In genomic region chr6:41427642-41428401, GRCh38 we compare ENCODE assay signal across 8 cellular contexts.
DNase-seq lines count a peak whose midpoint lies in the region; ATAC-seq and TF ChIP-seq lines count a peak whose summit lies in the region.

No MANE protein-coding gene starts in this region.

- TF ChIP-seq RAD21 in liver (IDR thresholded peaks at IDR 0.05): no peak

- no peaks in the 10 kb centered on the region for H3K9me3 ChIP-seq in liver (ENCODE audit: control insufficient read depth in 4 of 4, low read length in 3 of 4)

- peak; percentile 31 for TF ChIP-seq CTCF in liver (IDR thresholded peaks at IDR 0.05; ENCODE audit: low read depth, low read length, missing input control)

- H3K27me3 Mint-ChIP-seq in central memory CD8-positive, alpha-beta T cell: peaks cover 45% of the 10 kb centered on the region
- peaks cover 0 to 3% of the 10 kb centered on the region in 2 donors for H3K27me3 Mint-ChIP-seq in stimulated activated naive B cell treated with anti-CD40 and anti-IgM and Interleukin-4, amounts not matched to agents 10 μg/mL and 1 μg/mL and 100 μg/mL, for 72 hours

- H3K27ac Mint-ChIP-seq in central memory CD8-positive, alpha-beta T cell (ENCODE audit: low read depth): no peak overlapping the region
- peak overlapping the region; percentile 33 for H3K27ac Mint-ChIP-seq in stimulated activated naive B cell treated with anti-CD40 and anti-IgM and Interleukin-4, amounts not matched to agents 10 μg/mL and 1 μg/mL and 100 μg/mL, for 72 hours

- H3K4me3 ChIP-seq in liver (ENCODE audit: low read depth in 1 of 3, low read length in 3 of 3): peak overlapping the region in 2 of 3 donors; percentile 24 to 58

- no peaks in the 10 kb centered on the region for H3K36me3 ChIP-seq in liver (ENCODE audit: control insufficient read depth in 4 of 4, insufficient read depth in 3 of 4, low read depth in 1 of 4, low read length in 3 of 4)

- H3K9me3 Mint-ChIP-seq in central memory CD8-positive, alpha-beta T cell: no peaks in the 10 kb centered on the region
- no peaks in the 10 kb centered on the region for H3K9me3 Mint-ChIP-seq in stimulated activated naive B cell treated with anti-CD40 and anti-IgM and Interleukin-4, amounts not matched to agents 10 μg/mL and 1 μg/mL and 100 μg/mL, for 72 hours

- peak; percentile 27 to 48 for DNase-seq in NOMO-1 (lab: John Stamatoyannopoulos, UW; ENCODE audit: unreplicated experiment in 2 of 2)
- DNase-seq in NOMO-1 treated with dmso at 0.1 percent for 144 hours (lab: John Stamatoyannopoulos, UW; ENCODE audit: unreplicated experiment): no peak
- peak; percentile 42 for DNase-seq in NCI-H748 treated with DMSO at 0.1 percent for 48 hours (lab: John Stamatoyannopoulos, UW)
- no peak for DNase-seq in central memory CD8-positive, alpha-beta T cell (ENCODE audit: low spot score in 2 of 2)
- DNase-seq in stimulated activated naive B cell treated with anti-CD40 and anti-IgM and Interleukin-4, amounts not matched to agents 10 μg/mL and 1 μg/mL and 100 μg/mL, for 72 hours: peak; percentile 43
- DNase-seq in SW 1271 (lab: John Stamatoyannopoulos, UW): no peak

- H3K4me3 Mint-ChIP-seq in central memory CD8-positive, alpha-beta T cell: no peak overlapping the region
- peak overlapping the region; percentile 71 to 75 for H3K4me3 Mint-ChIP-seq in stimulated activated naive B cell treated with anti-CD40 and anti-IgM and Interleukin-4, amounts not matched to agents 10 μg/mL and 1 μg/mL and 100 μg/mL, for 72 hours

- H3K9ac ChIP-seq in liver (ENCODE audit: low read depth in 1 of 2, low read length in 2 of 2): peak overlapping the region in 1 of 2 donors; percentile 58

- peaks cover 18% of the 10 kb centered on the region for H3K4me1 Mint-ChIP-seq in central memory CD8-positive, alpha-beta T cell
- H3K4me1 Mint-ChIP-seq in stimulated activated naive B cell treated with anti-CD40 and anti-IgM and Interleukin-4, amounts not matched to agents 10 μg/mL and 1 μg/mL and 100 μg/mL, for 72 hours: peaks cover 18 to 19% of the 10 kb centered on the region in 2 donors

- WGBS in liver: 1% methylated on average over 78 of the region's 78 CpGs

- H3K4me1 ChIP-seq in liver (ENCODE audit: control insufficient read depth in 4 of 4, insufficient read depth in 4 of 4, low read length in 3 of 4): peaks cover 4 to 16% (median 5%) of the 10 kb centered on the region in 4 donors

- H3K36me3 Mint-ChIP-seq in central memory CD8-positive, alpha-beta T cell (ENCODE audit: insufficient read depth): no peaks in the 10 kb centered on the region
- no peaks in the 10 kb centered on the region for H3K36me3 Mint-ChIP-seq in stimulated activated naive B cell treated with anti-CD40 and anti-IgM and Interleukin-4, amounts not matched to agents 10 μg/mL and 1 μg/mL and 100 μg/mL, for 72 hours

- peak overlapping the region in 1 of 2 donors; percentile 11 for H3K27ac ChIP-seq in liver (ENCODE audit: low read depth in 1 of 2, low read length in 2 of 2)

- H3K27me3 ChIP-seq in liver (ENCODE audit: control insufficient read depth in 4 of 4, insufficient read depth in 4 of 4, low read length in 3 of 4): no peaks in the 10 kb centered on the region

- peak; percentile 28 for ATAC-seq in central memory CD8-positive, alpha-beta T cell (replicated peaks; ENCODE audit: extremely low read depth, poor library complexity, severe bottlenecking)
- ATAC-seq in stimulated activated naive B cell treated with anti-CD40 and anti-IgM and Interleukin-4, amounts not matched to agents 10 μg/mL and 1 μg/mL and 100 μg/mL, for 72 hours (replicated peaks): peak; percentile 52 to 66
- no peak for ATAC-seq in GM19324 (IDR thresholded peaks at IDR 0.05; ENCODE audit: low FRiP score, unreplicated experiment)

TF ChIP-seq in liver, 16 proteins besides CTCF, POLR2A, EP300 and RAD21:
- TF ChIP-seq RXRA (IDR thresholded peaks at IDR 0.05) (no peak), REST (IDR thresholded peaks at IDR 0.05) (no peak), MAX (IDR thresholded peaks at IDR 0.05) (no peak), ATF3 (IDR thresholded peaks at IDR 0.05) (no peak), EGR1 (IDR thresholded peaks at IDR 0.05; ENCODE audit: low read depth in 2 of 2) (no peak), SP1 (IDR thresholded peaks at IDR 0.05) (no peak), GABPA (IDR thresholded peaks at IDR 0.05 in 1 of 2, conservative IDR thresholded peaks at IDR 0.05 in 1 of 2) (no peak)

Comparison
In these comparisons a context has a peak if more than half of its experiments do, and no peak if none do; other contexts are left out.
1. DNase-seq: peak in NOMO-1 (2 of 2), NCI-H748 treated with DMSO at 0.1 percent for 48 hours (single experiment) and stimulated activated naive B cell treated with anti-CD40 and anti-IgM and Interleukin-4, amounts not matched to agents 10 μg/mL and 1 μg/mL and 100 μg/mL, for 72 hours (single experiment); none in NOMO-1 treated with dmso at 0.1 percent for 144 hours (single experiment), central memory CD8-positive, alpha-beta T cell (0 of 2) and SW 1271 (0 of 2).